Comparison of ENCODE assay signal across 1 cellular context in the genomic region with DNA sequence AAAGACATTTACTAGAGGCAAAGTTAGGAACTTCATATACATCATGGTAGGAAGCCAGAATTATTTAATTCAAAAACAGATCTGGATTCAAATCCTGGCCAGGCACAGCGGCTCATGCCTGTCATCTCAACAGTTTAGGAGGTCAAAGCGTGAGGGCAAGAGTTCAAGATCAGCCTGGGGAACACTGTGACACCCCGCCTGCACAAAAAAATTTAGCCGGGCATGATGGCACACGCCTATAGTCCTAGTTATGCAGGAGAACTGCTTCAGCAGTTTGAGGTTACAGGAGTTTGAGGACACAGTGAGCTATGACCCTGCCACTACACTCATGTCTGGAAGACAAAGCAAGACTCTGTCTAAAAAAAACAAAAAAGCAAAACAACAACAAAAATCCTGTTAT.
TF ChIP-seq lines count a peak whose summit lies in the region.

No MANE protein-coding gene starts in this region.

TF ChIP-seq in GM23338, 12 proteins besides CTCF, POLR2A, EP300 and RAD21 (continued from another document):
- TF ChIP-seq, protein P1, sequence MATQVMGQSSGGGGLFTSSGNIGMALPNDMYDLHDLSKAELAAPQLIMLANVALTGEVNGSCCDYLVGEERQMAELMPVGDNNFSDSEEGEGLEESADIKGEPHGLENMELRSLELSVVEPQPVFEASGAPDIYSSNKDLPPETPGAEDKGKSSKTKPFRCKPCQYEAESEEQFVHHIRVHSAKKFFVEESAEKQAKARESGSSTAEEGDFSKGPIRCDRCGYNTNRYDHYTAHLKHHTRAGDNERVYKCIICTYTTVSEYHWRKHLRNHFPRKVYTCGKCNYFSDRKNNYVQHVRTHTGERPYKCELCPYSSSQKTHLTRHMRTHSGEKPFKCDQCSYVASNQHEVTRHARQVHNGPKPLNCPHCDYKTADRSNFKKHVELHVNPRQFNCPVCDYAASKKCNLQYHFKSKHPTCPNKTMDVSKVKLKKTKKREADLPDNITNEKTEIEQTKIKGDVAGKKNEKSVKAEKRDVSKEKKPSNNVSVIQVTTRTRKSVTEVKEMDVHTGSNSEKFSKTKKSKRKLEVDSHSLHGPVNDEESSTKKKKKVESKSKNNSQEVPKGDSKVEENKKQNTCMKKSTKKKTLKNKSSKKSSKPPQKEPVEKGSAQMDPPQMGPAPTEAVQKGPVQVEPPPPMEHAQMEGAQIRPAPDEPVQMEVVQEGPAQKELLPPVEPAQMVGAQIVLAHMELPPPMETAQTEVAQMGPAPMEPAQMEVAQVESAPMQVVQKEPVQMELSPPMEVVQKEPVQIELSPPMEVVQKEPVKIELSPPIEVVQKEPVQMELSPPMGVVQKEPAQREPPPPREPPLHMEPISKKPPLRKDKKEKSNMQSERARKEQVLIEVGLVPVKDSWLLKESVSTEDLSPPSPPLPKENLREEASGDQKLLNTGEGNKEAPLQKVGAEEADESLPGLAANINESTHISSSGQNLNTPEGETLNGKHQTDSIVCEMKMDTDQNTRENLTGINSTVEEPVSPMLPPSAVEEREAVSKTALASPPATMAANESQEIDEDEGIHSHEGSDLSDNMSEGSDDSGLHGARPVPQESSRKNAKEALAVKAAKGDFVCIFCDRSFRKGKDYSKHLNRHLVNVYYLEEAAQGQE (IDR thresholded peaks at IDR 0.05; ENCODE audit: unreplicated experiment) = no peak
- no peak for TF ChIP-seq EZH2phosphoT487 (IDR thresholded peaks at IDR 0.05; ENCODE audit: unreplicated experiment)
- TF ChIP-seq CREB1 (CRISPR knock-in tag; IDR thresholded peaks at IDR 0.05; ENCODE audit: low read depth) = no peak
